32 cellular contexts compared by ENCODE assay signal in genomic region chr19:56223481-56223880, GRCh38. TPM values are rescaled to one million over a fixed set of nuclear protein-coding genes. Genes with fewer than 3 reads are reported as not detected.
"Had no signal": no experiment of that assay in that cellular context is flagged by ENCODE, and none has a peak within 500 bp of the region (broad histone marks: within the 10 kb centered on the region; RNA-seq: fewer than 3 reads in every experiment).

No MANE protein-coding gene starts in this region.

- H3K9me3 Mint-ChIP-seq: stimulated activated effector memory CD8-positive, alpha-beta T cell treated with anti-CD3 and anti-CD28 coated beads, Interleukin-12 subunit alpha, Interleukin-12 subunit beta, amount 100 ng/mL, for 72 hours; stimulated activated memory B cell treated with anti-CD40 and anti-IgM and Interleukin-4, amounts not matched to agents 10 μg/mL and 1 μg/mL and 100 μg/mL, for 72 hours; stimulated activated naive B cell treated with anti-CD40 and anti-IgM and Interleukin-4, amounts not matched to agents 10 μg/mL and 1 μg/mL and 100 μg/mL, for 72 hours; stimulated activated naive CD8-positive, alpha-beta T cell treated with anti-CD3 and anti-CD28 coated beads, Interleukin-15, amount 100 ng/mL, for 72 hours; stimulated activated naive CD8-positive, alpha-beta T cell treated with anti-CD3 and anti-CD28 coated beads, Interleukin-15, Interleukin-2, amounts not matched to agents 100 ng/mL and 50 ng/mL, for 24 hours; type B pancreatic cell had no signal

- ATAC-seq: stimulated activated effector memory CD8-positive, alpha-beta T cell treated with anti-CD3 and anti-CD28 coated beads, Interleukin-12 subunit alpha, Interleukin-12 subunit beta, amount 100 ng/mL, for 72 hours; stimulated activated memory B cell treated with anti-CD40 and anti-IgM and Interleukin-4, amounts not matched to agents 10 μg/mL and 1 μg/mL and 100 μg/mL, for 72 hours; stimulated activated naive B cell treated with anti-CD40 and anti-IgM and Interleukin-4, amounts not matched to agents 10 μg/mL and 1 μg/mL and 100 μg/mL, for 72 hours; stimulated activated naive CD8-positive, alpha-beta T cell treated with anti-CD3 and anti-CD28 coated beads, Interleukin-15, amount 100 ng/mL, for 72 hours; stimulated activated naive CD8-positive, alpha-beta T cell treated with anti-CD3 and anti-CD28 coated beads, Interleukin-15, Interleukin-2, amounts not matched to agents 100 U/mL and 50 U/mL, for 24 hours; upper lobe of right lung had no signal

- H3K4me3 Mint-ChIP-seq: stimulated activated effector memory CD8-positive, alpha-beta T cell treated with anti-CD3 and anti-CD28 coated beads, Interleukin-12 subunit alpha, Interleukin-12 subunit beta, amount 100 ng/mL, for 72 hours; stimulated activated memory B cell treated with anti-CD40 and anti-IgM and Interleukin-4, amounts not matched to agents 10 μg/mL and 1 μg/mL and 100 μg/mL, for 72 hours; stimulated activated naive B cell treated with anti-CD40 and anti-IgM and Interleukin-4, amounts not matched to agents 10 μg/mL and 1 μg/mL and 100 μg/mL, for 72 hours; stimulated activated naive CD8-positive, alpha-beta T cell treated with anti-CD3 and anti-CD28 coated beads, Interleukin-15, amount 100 ng/mL, for 72 hours; stimulated activated naive CD8-positive, alpha-beta T cell treated with anti-CD3 and anti-CD28 coated beads, Interleukin-15, Interleukin-2, amounts not matched to agents 100 ng/mL and 50 ng/mL, for 24 hours; type B pancreatic cell had no signal

- H3K27ac Mint-ChIP-seq: stimulated activated effector memory CD8-positive, alpha-beta T cell treated with anti-CD3 and anti-CD28 coated beads, Interleukin-12 subunit alpha, Interleukin-12 subunit beta, amount 100 ng/mL, for 72 hours; stimulated activated memory B cell treated with anti-CD40 and anti-IgM and Interleukin-4, amounts not matched to agents 10 μg/mL and 1 μg/mL and 100 μg/mL, for 72 hours; stimulated activated naive B cell treated with anti-CD40 and anti-IgM and Interleukin-4, amounts not matched to agents 10 μg/mL and 1 μg/mL and 100 μg/mL, for 72 hours; stimulated activated naive CD8-positive, alpha-beta T cell treated with anti-CD3 and anti-CD28 coated beads, Interleukin-15, Interleukin-2, amounts not matched to agents 100 ng/mL and 50 ng/mL, for 24 hours; type B pancreatic cell had no signal

- DNase-seq: stimulated activated CD4-positive, alpha-beta T cell treated with anti-CD3 and anti-CD28 coated beads, Interleukin-2, amount 100 ng/mL, for 48 hours; stimulated activated CD4-positive, alpha-beta T cell treated with anti-CD3 and anti-CD28 coated beads, Interleukin-4, amount 100 ng/mL, for 1 hour; stimulated activated CD4-positive, alpha-beta T cell treated with anti-CD3 and anti-CD28 coated beads, Interleukin-4, amount 100 ng/mL, for 24 hours; stimulated activated CD4-positive, alpha-beta T cell treated with anti-CD3 and anti-CD28 coated beads, Interleukin-4, amount 100 ng/mL, for 4 hours; stimulated activated CD8-positive, alpha-beta memory T cell treated with anti-CD3 and anti-CD28 coated beads, Interleukin-4, amount 100 ng/mL, for 48 hours; stimulated activated naive B cell treated with anti-CD40 and anti-IgM and Interleukin-4, amounts not matched to agents 10 μg/mL and 1 μg/mL and 100 μg/mL, for 72 hours; stimulated activated naive CD4-positive, alpha-beta T cell; stimulated activated naive CD4-positive, alpha-beta T cell treated with Interleukin-2 at 50 U/mL for 16 hours; stimulated activated naive CD8-positive, alpha-beta T cell treated with anti-CD3 and anti-CD28 coated beads, Interleukin-15, amount 100 ng/mL, for 72 hours; stimulated activated naive CD8-positive, alpha-beta T cell treated with anti-CD3 and anti-CD28 coated beads, Interleukin-15, Interleukin-2, amounts not matched to agents 100 U/mL and 50 U/mL, for 24 hours; stomach; substantia nigra; testis; thyroid gland; tibial artery; transverse colon; trophoblast cell; upper lobe of left lung; upper lobe of right lung; uterus had no signal

- H3K27me3 Mint-ChIP-seq: stimulated activated naive CD8-positive, alpha-beta T cell treated with anti-CD3 and anti-CD28 coated beads, Interleukin-15, amount 100 ng/mL, for 72 hours; type B pancreatic cell had no signal

- H3K4me1 Mint-ChIP-seq: stimulated activated effector memory CD8-positive, alpha-beta T cell treated with anti-CD3 and anti-CD28 coated beads, Interleukin-12 subunit alpha, Interleukin-12 subunit beta, amount 100 ng/mL, for 72 hours; stimulated activated memory B cell treated with anti-CD40 and anti-IgM and Interleukin-4, amounts not matched to agents 10 μg/mL and 1 μg/mL and 100 μg/mL, for 72 hours; stimulated activated naive B cell treated with anti-CD40 and anti-IgM and Interleukin-4, amounts not matched to agents 10 μg/mL and 1 μg/mL and 100 μg/mL, for 72 hours; stimulated activated naive CD8-positive, alpha-beta T cell treated with anti-CD3 and anti-CD28 coated beads, Interleukin-15, amount 100 ng/mL, for 72 hours had no signal

RNA-seq across cellular contexts. Expression of gene ZSCAN5C, which starts 21.4 kb away (rescaled TPM):
- total RNA-seq: stomach, subcutaneous adipose tissue, suprapubic skin, temporal lobe, thoracic aorta, thyroid gland, tibial nerve, transverse colon, upper lobe of left lung, upper lobe of right lung, ureter, urinary bladder, uterus, vagina had no signal

RNA-seq across cellular contexts. Expression of gene ZSCAN5B, which starts 25.9 kb away (rescaled TPM):
- total RNA-seq: stomach, subcutaneous adipose tissue, suprapubic skin, temporal lobe, thoracic aorta, thyroid gland, tibial nerve, transverse colon, upper lobe of left lung, ureter, urinary bladder, uterus, vagina had no signal

RNA-seq across cellular contexts. Expression of gene GALP, which starts 47.7 kb away (rescaled TPM):
- total RNA-seq: stomach, subcutaneous adipose tissue, suprapubic skin, testis, thoracic aorta, thyroid gland, tibial nerve, transverse colon, upper lobe of left lung, upper lobe of right lung, ureter, urinary bladder, uterus, vagina had no signal

RNA-seq across cellular contexts. Expression of gene EDDM13, which starts 49.1 kb away (rescaled TPM):
- total RNA-seq: stomach, temporal lobe, thoracic aorta, tibial nerve, transverse colon, ureter, urinary bladder, uterus had no signal
